Comparison of ENCODE assay signal across 8 cellular contexts in the genomic region with DNA sequence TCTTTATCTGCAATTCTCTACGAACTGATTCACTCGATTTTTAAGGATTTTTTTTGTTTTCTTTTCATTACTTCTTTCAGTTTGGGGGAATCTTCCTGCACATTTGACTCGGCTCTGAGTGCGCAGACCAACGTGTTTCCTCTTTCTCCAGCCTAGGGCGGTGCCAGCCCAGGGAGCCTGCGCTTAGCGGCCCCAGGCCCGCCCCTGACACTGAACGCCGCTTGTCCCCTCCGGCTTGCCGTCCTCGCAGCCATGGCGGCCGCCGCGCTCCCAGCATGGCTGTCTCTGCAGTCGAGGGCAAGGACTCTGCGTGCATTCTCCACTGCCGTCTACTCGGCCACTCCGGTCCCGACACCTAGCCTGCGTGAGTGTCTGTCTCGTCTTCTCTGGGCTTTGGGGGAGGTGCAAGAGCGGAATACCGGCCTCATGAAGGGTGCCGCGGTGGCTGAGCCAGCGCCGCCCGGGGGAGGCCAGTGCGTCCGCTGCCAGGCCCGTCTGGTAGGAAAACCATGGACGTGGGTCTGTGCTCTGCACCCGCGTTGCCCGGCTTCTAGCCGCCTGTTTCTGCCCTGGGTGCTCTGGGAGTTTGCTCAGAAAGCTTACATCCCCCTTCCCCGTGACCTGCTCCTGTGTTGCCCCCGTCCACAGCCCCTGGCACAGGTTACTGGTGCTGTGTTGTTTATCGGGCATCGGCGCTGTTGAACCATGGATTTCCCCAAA. TPM values are rescaled to one million over a fixed set of nuclear protein-coding genes. Genes with fewer than 3 reads are reported as not detected.
DNase-seq lines count a peak whose midpoint lies in the region; FAIRE-seq and TF ChIP-seq lines count a peak whose summit lies in the region.

A gene (plus strand): TSS at position 241 of the 720 bp plus-strand sequence. CDS start 12 bp downstream, at position 253.

- peak within 1 kb of the TSS; percentile 81 for H2AFZ ChIP-seq in MM.1S (ENCODE audit: low read length)

- H3K9ac ChIP-seq in MM.1S (ENCODE audit: low read length) = peak within 1 kb of the TSS; percentile 84

- DNase-seq in GM03348 (ENCODE audit: low spot score) = peak; percentile 96
- peak; percentile 94 for DNase-seq in HCEC 1CT
- peak; percentile 91 for DNase-seq in MM.1S
- peak; percentile 89 for DNase-seq in SK-MEL-5 (ENCODE audit: low read depth, low spot score)
- DNase-seq in activated naive CD4-positive, alpha-beta T cell treated with Interleukin-2 at 50 U/mL for 16 hours = peak; percentile 93
- peak; percentile 64 to 72 for DNase-seq in frontal cortex (ENCODE audit: low spot score in 2 of 2)
- peak; percentile 78 for DNase-seq in non-pigmented ciliary epithelial cell (ENCODE audit: low read depth)
- peak; percentile 41 to 92 (median 84) for DNase-seq in substantia nigra (lab: John Stamatoyannopoulos, UW)

- H3K79me2 ChIP-seq in MM.1S (ENCODE audit: low read length) = peaks cover 50% of the 10 kb centered on the region

- no peak for FAIRE-seq in frontal cortex (lab: Jason Lieb, UNC)

- H3K9me3 ChIP-seq in MM.1S (replicated peaks; ENCODE audit: insufficient read depth, low read length) = no peaks in the 10 kb centered on the region

- H3K4me3 ChIP-seq in MM.1S (ENCODE audit: low read length) = peak within 1 kb of the TSS; percentile 87

- in situ Hi-C loops in SK-MEL-5 (cut with HindIII; ENCODE audit: low pct_unique_long_range_greater_than_20kb, low sequenced_read_pairs) = no loop called here

- no peaks in the 10 kb centered on the region; the same call in 1 of the 2 replicates for H3K36me3 ChIP-seq in MM.1S (replicated peaks; ENCODE audit: insufficient read depth, low read length)

- H3K4me2 ChIP-seq in MM.1S (ENCODE audit: low read depth, low read length) = peak within 1 kb of the TSS; percentile 86

- no peaks in the 10 kb centered on the region for H3K9me2 ChIP-seq in MM.1S (replicated peaks; ENCODE audit: insufficient read depth, low read length)

- H3K27ac ChIP-seq in MM.1S (ENCODE audit: low read length) (peak within 1 kb of the TSS; percentile 42; the same call in 1 of the 2 replicates), substantia nigra (ENCODE audit: low read depth, low read length, poor library complexity, severe bottlenecking) (peak within 1 kb of the TSS; percentile 80)

- no peak for TF ChIP-seq CTCF in MM.1S (IDR thresholded peaks at IDR 0.05; ENCODE audit: low read length)

- H3K4me1 ChIP-seq in MM.1S (ENCODE audit: low read length) = peaks cover 4% of the 10 kb centered on the region

- peaks cover 3% of the 10 kb centered on the region; the same call in 1 of the 2 replicates for H4K20me1 ChIP-seq in MM.1S (ENCODE audit: insufficient read depth, low read length)

- no peaks in the 10 kb centered on the region for H3F3A ChIP-seq in MM.1S (ENCODE audit: insufficient read depth, low read length)

- no peaks in the 10 kb centered on the region for H3K27me3 ChIP-seq in MM.1S (replicated peaks; ENCODE audit: insufficient read depth, low read length)

RNA-seq across cellular contexts. Expression of the gene that starts here (rescaled TPM):
- 95.4 and 106 TPM in 2 replicates for total RNA-seq in SK-MEL-5 (2014; rRNA removed; shearing (Covaris generic))
- 76.6 and 96.6 TPM in 2 replicates for polyA plus RNA-seq in SK-MEL-5 (2015; cell fraction: cytosol; rRNA removed)
- 29.1 and 34.6 TPM in 2 replicates for polyA plus RNA-seq in SK-MEL-5 (2015; cell fraction: nucleus; rRNA removed)
- total RNA-seq in frontal cortex = 89.3 TPM

Comparison
In these comparisons a context has a peak if more than half of its experiments do, and no peak if none do; other contexts are left out.
1. Peak in every context shown above with its lines: DNase-seq, H3K4me3 ChIP-seq and H3K27ac ChIP-seq.